ENCODE assay signal across 2 cellular contexts in genomic region chr2:238149841-238150572, GRCh38.
TF ChIP-seq lines count a peak whose summit lies in the region.

No MANE protein-coding gene starts in this region.

TF ChIP-seq in HEK293, 187 proteins besides CTCF, POLR2A, EP300 and RAD21:
- TF ChIP-seq ZNF792 (tag by site-specific recombination; IDR thresholded peaks at IDR 0.05), result no peak
- no peak for TF ChIP-seq ZBTB20 (tag by site-specific recombination; IDR thresholded peaks at IDR 0.05)
- 0 out of 2 replicates have a peak, but pooled peaks have one; percentile 12 for TF ChIP-seq ZIC2 (tag by site-specific recombination; IDR thresholded peaks at IDR 0.05)

TF ChIP-seq in H1, 55 proteins besides CTCF, POLR2A, EP300 and RAD21:
- TF ChIP-seq SIX5 (IDR thresholded peaks at IDR 0.05; ENCODE audit: low read depth, low read length) (no peak), SIRT6 (IDR thresholded peaks at IDR 0.05; ENCODE audit: low read length) (no peak), TBP (IDR thresholded peaks at IDR 0.05; ENCODE audit: low read depth, low read length) (no peak), RBBP5 (IDR thresholded peaks at IDR 0.05; ENCODE audit: borderline replicate concordance, low read depth, low read length) (no peak), EZH2 (IDR thresholded peaks at IDR 0.05; ENCODE audit: low read depth, low read length, severe bottlenecking) (no peak)
